13 cellular contexts compared by ENCODE assay signal in the genomic region with DNA sequence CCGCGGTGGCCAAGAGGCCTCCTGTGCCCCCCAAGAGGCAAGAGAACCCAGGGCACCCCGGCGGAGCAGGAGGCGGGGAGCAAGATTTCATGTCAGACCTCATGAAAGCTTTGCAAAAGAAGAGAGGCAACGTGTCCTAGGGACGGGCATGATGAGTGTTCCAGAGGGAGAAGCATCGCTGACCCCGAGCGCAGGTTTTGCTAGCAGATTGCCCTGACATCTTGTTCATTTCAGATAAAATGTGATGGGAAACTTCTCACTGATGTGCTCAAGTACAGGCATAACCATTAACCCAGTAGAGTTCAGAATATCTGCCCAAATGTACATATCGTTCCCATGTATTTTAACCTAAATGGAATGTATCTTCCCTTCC.
DNase-seq lines count a peak whose midpoint lies in the region; ATAC-seq and TF ChIP-seq lines count a peak whose summit lies in the region.
"Had no signal": no experiment of that assay in that cellular context is flagged by ENCODE, and none has a peak within 500 bp of the region (broad histone marks: within the 10 kb centered on the region; RNA-seq: fewer than 3 reads in every experiment).

No MANE protein-coding gene starts in this region.

- no peak for TF ChIP-seq EP300 in stomach (IDR thresholded peaks at IDR 0.05)

- intact Hi-C loops in stomach (cut with DNase I; ENCODE audit: low total_unique reads): no loop called here

- H3K36me3 ChIP-seq in iPS-20b (ENCODE audit: insufficient read depth, low read depth, low read length) (no peaks in the 10 kb centered on the region), stomach (peaks cover 0 to 28% (median 2%) of the 10 kb centered on the region in 4 donors)
- H3K36me3 ChIP-seq: pancreas had no signal

- in situ Hi-C loops in astrocyte of the spinal cord (cut with HindIII; ENCODE audit: low sequenced_read_pairs): no loop called here

- H3K27me3 ChIP-seq in iPS-20b (ENCODE audit: insufficient read depth, low read length) (peaks cover 8% of the 10 kb centered on the region; the same call in 1 of the 2 replicates), stomach (peaks cover 0 to 39% (median 7%) of the 10 kb centered on the region in 3 donors)

- no peak for TF ChIP-seq POLR2A in stomach (IDR thresholded peaks at IDR 0.05)

- DNase-seq in NCI-H524 (lab: John Stamatoyannopoulos, UW) (peak; percentile 0 to 12), NCI-H524 treated with DMSO at 0.1 percent for 48 hours (lab: John Stamatoyannopoulos, UW) (no peak), astrocyte of the spinal cord (ENCODE audit: low read depth, low spot score) (no peak), stomach (no peak), superior temporal gyrus (ENCODE audit: extremely low spot score) (no peak)
- DNase-seq: GDM1, hippocampal formation, MV-4-11, T-helper 9 cell had no signal

- H3K27ac ChIP-seq in iPS-20b (ENCODE audit: low read length): no peak overlapping the region
- no peak overlapping the region for H3K27ac ChIP-seq in stomach
- H3K27ac ChIP-seq: pancreas had no signal

- 32 to 47% (median 32%) methylated on average over 9 to 11 of the region's 11 CpGs for WGBS in stomach, 5 donors

- no peak for ATAC-seq in HG02798 (IDR thresholded peaks at IDR 0.05; ENCODE audit: poor library complexity, unreplicated experiment)
- ATAC-seq in GM21447 (IDR thresholded peaks at IDR 0.05; ENCODE audit: unreplicated experiment): no peak

- no peaks in the 10 kb centered on the region for H3K4me1 ChIP-seq in iPS-20b (ENCODE audit: insufficient read depth, low read length)
- peaks cover 0 to 8% (median 2%) of the 10 kb centered on the region in 4 donors for H3K4me1 ChIP-seq in stomach
- H3K4me1 ChIP-seq: pancreas had no signal

- H3K9me3 ChIP-seq in iPS-20b (ENCODE audit: insufficient read depth, low read depth, low read length) (no peaks in the 10 kb centered on the region), stomach (peaks cover 0 to 9% (median 3%) of the 10 kb centered on the region in 4 donors)
- H3K9me3 ChIP-seq: pancreas had no signal

- TF ChIP-seq CTCF in astrocyte of the spinal cord (IDR thresholded peaks at IDR 0.05; ENCODE audit: low read depth, low read length) (no peak), stomach (IDR thresholded peaks at IDR 0.05) (no peak)

- peak overlapping the region; percentile 46; the same call in 1 of the 2 replicates for H3K9ac ChIP-seq in iPS-20b (ENCODE audit: low read depth, low read length)

- H3K4me3 ChIP-seq in astrocyte of the spinal cord (ENCODE audit: low read depth, low read length) (peak overlapping the region; percentile 28), iPS-20b (ENCODE audit: low read length) (peak overlapping the region; percentile 62), stomach (peak overlapping the region; percentile 45 to 52 (median 50))

Comparison
In these comparisons a context has a peak if more than half of its experiments do, and no peak if none do; other contexts are left out.
1. DNase-seq: peak in NCI-H524 (2 of 2); none in NCI-H524 treated with DMSO at 0.1 percent for 48 hours (single experiment), astrocyte of the spinal cord (single experiment), stomach (single experiment) and superior temporal gyrus (single experiment).
2. Peak in every context shown above with its lines, with median percentiles within 50 percentile points of each other: H3K4me3 ChIP-seq.